8 cellular contexts compared by ENCODE assay signal in genomic region chrX:51144828-51145442, GRCh38.
A peak's percentile ranks its signal among the peaks of the same experiment; 100 is the strongest.
DNase-seq lines count a peak whose midpoint lies in the region; ATAC-seq, FAIRE-seq and TF ChIP-seq lines count a peak whose summit lies in the region.

No MANE protein-coding gene starts in this region.

- no peak overlapping the region for H3K4me3 ChIP-seq in A549
- no peak overlapping the region for H3K4me3 ChIP-seq in astrocyte of the cerebellum (ENCODE audit: low read depth, low read length)
- H3K4me3 ChIP-seq in upper lobe of right lung: no peak overlapping the region

- no peaks in the 10 kb centered on the region for H3K36me3 ChIP-seq in upper lobe of right lung

- POLR2A ChIA-PET in A549 (lab: Yijun Ruan, JAX): no interaction called here

- no peak for TF ChIP-seq EP300 in A549 (IDR thresholded peaks at IDR 0.05)

- in situ Hi-C loops in astrocyte of the cerebellum (cut with HindIII; ENCODE audit: low sequenced_read_pairs): no loop called here

- WGBS in A549 (ENCODE audit: missing lambda C conversion rate): 21% methylated on average over 3 of the region's 3 CpGs

- H3K9me3 ChIP-seq in A549 (no peaks in the 10 kb centered on the region), upper lobe of right lung (no peaks in the 10 kb centered on the region)

- no peaks in the 10 kb centered on the region for H3K4me1 ChIP-seq in A549
- H3K4me1 ChIP-seq in upper lobe of right lung: no peaks in the 10 kb centered on the region

- H3K27ac ChIP-seq in A549: no peak overlapping the region
- no peak overlapping the region for H3K27ac ChIP-seq in upper lobe of right lung

- no peak overlapping the region for H3K4me2 ChIP-seq in A549

- intact Hi-C loops in upper lobe of right lung (cut with DNase I): no loop called here

- ATAC-seq in A549 (peak; percentile 59 to 86; a peak in 4 of 6 replicates), HG02678 (IDR thresholded peaks at IDR 0.05; ENCODE audit: unreplicated experiment) (peak; percentile 60), left lobe of liver (peak; percentile 69), upper lobe of right lung (peak; percentile 79)

- peak; percentile 8 to 40 for DNase-seq in A549 (ENCODE audit: low read depth in 1 of 2, low spot score in 1 of 2)
- peak; percentile 23 for DNase-seq in Daoy (ENCODE audit: low read depth)
- DNase-seq in NCI-H69 (lab: John Stamatoyannopoulos, UW): peak; percentile 42
- DNase-seq in astrocyte of the cerebellum (ENCODE audit: low read depth): no peak
- DNase-seq in left lobe of liver (ENCODE audit: low spot score): no peak
- DNase-seq in upper lobe of right lung: no peak
- no peak for DNase-seq in effector CD8-positive, alpha-beta T cell (lab: John Stamatoyannopoulos, UW)

- TF ChIP-seq POLR2A in A549 (IDR thresholded peaks at IDR 0.05; ENCODE audit: low read length): no peak

- FAIRE-seq in A549 (lab: Jason Lieb, UNC): no peak

- TF ChIP-seq CTCF in A549 (IDR thresholded peaks at IDR 0.05) (peak; percentile 42; the same call in 2 of the 3 replicates), astrocyte of the cerebellum (IDR thresholded peaks at IDR 0.05; ENCODE audit: low read depth, low read length, missing control alignments) (peak; percentile 62), upper lobe of right lung (IDR thresholded peaks at IDR 0.05) (peak; percentile 52)

- CTCF ChIA-PET in A549 (lab: Yijun Ruan, JAX): interaction anchor here (1.4 kb wide), 1 partner anchor 10 kb away, joined by 5 read pairs; no protein-coding TSS in a partner anchor

- peak; percentile 19 to 49; a peak in 3 of 5 replicates for TF ChIP-seq RAD21 in A549 (conservative IDR thresholded peaks at IDR 0.05 in 1 of 2, IDR thresholded peaks at IDR 0.05 in 1 of 2)

- no peaks in the 10 kb centered on the region for H3K27me3 ChIP-seq in upper lobe of right lung

TF ChIP-seq in A549, 52 proteins besides CTCF, POLR2A, EP300 and RAD21:
- TF ChIP-seq USF2 (IDR thresholded peaks at IDR 0.05): no peak
- TF ChIP-seq CHD4 (IDR thresholded peaks at IDR 0.05; ENCODE audit: borderline replicate concordance): no peak
- TF ChIP-seq FOXS1 (CRISPR knock-in tag; IDR thresholded peaks at IDR 0.05): no peak
- TF ChIP-seq ESRRA (IDR thresholded peaks at IDR 0.05; ENCODE audit: borderline replicate concordance, low read length): no peak
- TF ChIP-seq PBX3 (IDR thresholded peaks at IDR 0.05): no peak
- TF ChIP-seq SMC3 (IDR thresholded peaks at IDR 0.05): peak; percentile 21; the same call in 1 of the 3 replicates
- no peak for TF ChIP-seq SREBF2 (IDR thresholded peaks at IDR 0.05)
- TF ChIP-seq MAZ (IDR thresholded peaks at IDR 0.05; ENCODE audit: borderline replicate concordance, low read depth, low read length): no peak
TF ChIP-seq in A549: peak in this region for 1.

Comparison
In these comparisons a context has a peak if more than half of its experiments do, and no peak if none do; other contexts are left out.
1. DNase-seq: peak in A549 (2 of 2), Daoy (single experiment) and NCI-H69 (single experiment); none in astrocyte of the cerebellum (single experiment), left lobe of liver (single experiment), upper lobe of right lung (single experiment) and effector CD8-positive, alpha-beta T cell (single experiment).
2. Peak in every context shown above with its lines, with median percentiles within 50 percentile points of each other: ATAC-seq and CTCF ChIP-seq.